2 cellular contexts compared by ENCODE assay signal in the genomic region with DNA sequence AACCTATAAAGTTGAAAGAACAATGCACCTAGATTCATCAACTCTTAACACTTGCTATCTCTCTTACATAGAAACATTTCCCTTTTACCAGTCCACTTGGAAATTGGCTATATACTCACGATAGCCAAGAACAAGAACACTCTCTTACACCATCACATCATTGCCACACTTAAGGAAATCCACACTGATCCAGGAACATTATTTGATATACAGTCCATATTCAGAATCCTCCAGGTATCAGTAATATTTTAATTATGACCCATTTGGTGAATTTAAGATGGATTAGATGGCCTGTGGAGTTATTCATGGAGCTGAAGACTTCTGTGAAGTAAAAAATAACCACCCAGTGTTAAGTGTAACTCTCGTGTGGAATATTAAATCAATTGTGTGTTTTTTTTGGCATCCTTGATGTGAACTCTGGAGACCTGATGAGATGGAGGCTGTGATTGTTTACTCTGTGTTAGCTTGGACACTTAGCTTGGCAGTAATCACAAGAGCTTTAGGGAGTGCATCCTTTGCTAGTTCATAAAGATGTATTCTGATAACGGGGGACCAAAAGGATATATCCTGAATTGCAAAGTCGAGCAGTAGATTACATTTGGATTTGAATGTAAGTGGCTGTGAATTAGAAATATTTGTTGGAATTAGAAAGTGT.
TF ChIP-seq lines count a peak whose summit lies in the region.

No MANE protein-coding gene starts in this region.

TF ChIP-seq in HEK293, 187 proteins besides CTCF, POLR2A, EP300 and RAD21 (continued from another document):
- TF ChIP-seq, protein P1, sequence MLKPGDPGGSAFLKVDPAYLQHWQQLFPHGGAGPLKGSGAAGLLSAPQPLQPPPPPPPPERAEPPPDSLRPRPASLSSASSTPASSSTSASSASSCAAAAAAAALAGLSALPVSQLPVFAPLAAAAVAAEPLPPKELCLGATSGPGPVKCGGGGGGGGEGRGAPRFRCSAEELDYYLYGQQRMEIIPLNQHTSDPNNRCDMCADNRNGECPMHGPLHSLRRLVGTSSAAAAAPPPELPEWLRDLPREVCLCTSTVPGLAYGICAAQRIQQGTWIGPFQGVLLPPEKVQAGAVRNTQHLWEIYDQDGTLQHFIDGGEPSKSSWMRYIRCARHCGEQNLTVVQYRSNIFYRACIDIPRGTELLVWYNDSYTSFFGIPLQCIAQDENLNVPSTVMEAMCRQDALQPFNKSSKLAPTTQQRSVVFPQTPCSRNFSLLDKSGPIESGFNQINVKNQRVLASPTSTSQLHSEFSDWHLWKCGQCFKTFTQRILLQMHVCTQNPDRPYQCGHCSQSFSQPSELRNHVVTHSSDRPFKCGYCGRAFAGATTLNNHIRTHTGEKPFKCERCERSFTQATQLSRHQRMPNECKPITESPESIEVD (tag by site-specific recombination; IDR thresholded peaks at IDR 0.05): peak; percentile 25; the same call in 1 of the 2 replicates

TF ChIP-seq in GM23338, 12 proteins besides CTCF, POLR2A, EP300 and RAD21 (continued from another document):
- TF ChIP-seq, protein P2, sequence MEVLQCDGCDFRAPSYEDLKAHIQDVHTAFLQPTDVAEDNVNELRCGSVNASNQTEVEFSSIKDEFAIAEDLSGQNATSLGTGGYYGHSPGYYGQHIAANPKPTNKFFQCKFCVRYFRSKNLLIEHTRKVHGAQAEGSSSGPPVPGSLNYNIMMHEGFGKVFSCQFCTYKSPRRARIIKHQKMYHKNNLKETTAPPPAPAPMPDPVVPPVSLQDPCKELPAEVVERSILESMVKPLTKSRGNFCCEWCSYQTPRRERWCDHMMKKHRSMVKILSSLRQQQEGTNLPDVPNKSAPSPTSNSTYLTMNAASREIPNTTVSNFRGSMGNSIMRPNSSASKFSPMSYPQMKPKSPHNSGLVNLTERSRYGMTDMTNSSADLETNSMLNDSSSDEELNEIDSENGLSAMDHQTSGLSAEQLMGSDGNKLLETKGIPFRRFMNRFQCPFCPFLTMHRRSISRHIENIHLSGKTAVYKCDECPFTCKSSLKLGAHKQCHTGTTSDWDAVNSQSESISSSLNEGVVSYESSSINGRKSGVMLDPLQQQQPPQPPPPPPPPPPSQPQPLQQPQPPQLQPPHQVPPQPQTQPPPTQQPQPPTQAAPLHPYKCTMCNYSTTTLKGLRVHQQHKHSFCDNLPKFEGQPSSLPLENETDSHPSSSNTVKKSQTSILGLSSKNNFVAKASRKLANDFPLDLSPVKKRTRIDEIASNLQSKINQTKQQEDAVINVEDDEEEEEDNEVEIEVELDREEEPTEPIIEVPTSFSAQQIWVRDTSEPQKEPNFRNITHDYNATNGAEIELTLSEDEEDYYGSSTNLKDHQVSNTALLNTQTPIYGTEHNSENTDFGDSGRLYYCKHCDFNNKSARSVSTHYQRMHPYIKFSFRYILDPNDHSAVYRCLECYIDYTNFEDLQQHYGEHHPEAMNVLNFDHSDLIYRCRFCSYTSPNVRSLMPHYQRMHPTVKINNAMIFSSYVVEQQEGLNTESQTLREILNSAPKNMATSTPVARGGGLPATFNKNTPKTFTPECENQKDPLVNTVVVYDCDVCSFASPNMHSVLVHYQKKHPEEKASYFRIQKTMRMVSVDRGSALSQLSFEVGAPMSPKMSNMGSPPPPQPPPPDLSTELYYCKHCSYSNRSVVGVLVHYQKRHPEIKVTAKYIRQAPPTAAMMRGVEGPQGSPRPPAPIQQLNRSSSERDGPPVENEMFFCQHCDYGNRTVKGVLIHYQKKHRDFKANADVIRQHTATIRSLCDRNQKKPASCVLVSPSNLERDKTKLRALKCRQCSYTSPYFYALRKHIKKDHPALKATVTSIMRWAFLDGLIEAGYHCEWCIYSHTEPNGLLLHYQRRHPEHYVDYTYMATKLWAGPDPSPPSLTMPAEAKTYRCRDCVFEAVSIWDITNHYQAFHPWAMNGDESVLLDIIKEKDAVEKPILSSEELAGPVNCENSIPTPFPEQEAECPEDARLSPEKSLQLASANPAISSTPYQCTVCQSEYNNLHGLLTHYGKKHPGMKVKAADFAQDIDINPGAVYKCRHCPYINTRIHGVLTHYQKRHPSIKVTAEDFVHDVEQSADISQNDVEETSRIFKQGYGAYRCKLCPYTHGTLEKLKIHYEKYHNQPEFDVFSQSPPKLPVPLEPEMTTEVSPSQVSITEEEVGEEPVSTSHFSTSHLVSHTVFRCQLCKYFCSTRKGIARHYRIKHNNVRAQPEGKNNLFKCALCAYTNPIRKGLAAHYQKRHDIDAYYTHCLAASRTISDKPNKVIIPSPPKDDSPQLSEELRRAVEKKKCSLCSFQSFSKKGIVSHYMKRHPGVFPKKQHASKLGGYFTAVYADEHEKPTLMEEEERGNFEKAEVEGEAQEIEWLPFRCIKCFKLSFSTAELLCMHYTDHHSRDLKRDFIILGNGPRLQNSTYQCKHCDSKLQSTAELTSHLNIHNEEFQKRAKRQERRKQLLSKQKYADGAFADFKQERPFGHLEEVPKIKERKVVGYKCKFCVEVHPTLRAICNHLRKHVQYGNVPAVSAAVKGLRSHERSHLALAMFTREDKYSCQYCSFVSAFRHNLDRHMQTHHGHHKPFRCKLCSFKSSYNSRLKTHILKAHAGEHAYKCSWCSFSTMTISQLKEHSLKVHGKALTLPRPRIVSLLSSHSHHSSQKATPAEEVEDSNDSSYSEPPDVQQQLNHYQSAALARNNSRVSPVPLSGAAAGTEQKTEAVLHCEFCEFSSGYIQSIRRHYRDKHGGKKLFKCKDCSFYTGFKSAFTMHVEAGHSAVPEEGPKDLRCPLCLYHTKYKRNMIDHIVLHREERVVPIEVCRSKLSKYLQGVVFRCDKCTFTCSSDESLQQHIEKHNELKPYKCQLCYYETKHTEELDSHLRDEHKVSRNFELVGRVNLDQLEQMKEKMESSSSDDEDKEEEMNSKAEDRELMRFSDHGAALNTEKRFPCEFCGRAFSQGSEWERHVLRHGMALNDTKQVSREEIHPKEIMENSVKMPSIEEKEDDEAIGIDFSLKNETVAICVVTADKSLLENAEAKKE (CRISPR knock-in tag; IDR thresholded peaks at IDR 0.05): no peak
- TF ChIP-seq EZH2phosphoT487 (IDR thresholded peaks at IDR 0.05; ENCODE audit: unreplicated experiment) (no peak), POLR2AphosphoS5 (IDR thresholded peaks at IDR 0.05; ENCODE audit: low read depth) (no peak), ZNF331 (CRISPR knock-in tag; IDR thresholded peaks at IDR 0.05; ENCODE audit: low read depth) (no peak), CREB1 (CRISPR knock-in tag; IDR thresholded peaks at IDR 0.05; ENCODE audit: low read depth) (no peak), EZH2 (IDR thresholded peaks at IDR 0.05; ENCODE audit: low read depth, unreplicated experiment) (no peak), ZNF114 (CRISPR knock-in tag; IDR thresholded peaks at IDR 0.05) (no peak)
- TF ChIP-seq, protein P3, sequence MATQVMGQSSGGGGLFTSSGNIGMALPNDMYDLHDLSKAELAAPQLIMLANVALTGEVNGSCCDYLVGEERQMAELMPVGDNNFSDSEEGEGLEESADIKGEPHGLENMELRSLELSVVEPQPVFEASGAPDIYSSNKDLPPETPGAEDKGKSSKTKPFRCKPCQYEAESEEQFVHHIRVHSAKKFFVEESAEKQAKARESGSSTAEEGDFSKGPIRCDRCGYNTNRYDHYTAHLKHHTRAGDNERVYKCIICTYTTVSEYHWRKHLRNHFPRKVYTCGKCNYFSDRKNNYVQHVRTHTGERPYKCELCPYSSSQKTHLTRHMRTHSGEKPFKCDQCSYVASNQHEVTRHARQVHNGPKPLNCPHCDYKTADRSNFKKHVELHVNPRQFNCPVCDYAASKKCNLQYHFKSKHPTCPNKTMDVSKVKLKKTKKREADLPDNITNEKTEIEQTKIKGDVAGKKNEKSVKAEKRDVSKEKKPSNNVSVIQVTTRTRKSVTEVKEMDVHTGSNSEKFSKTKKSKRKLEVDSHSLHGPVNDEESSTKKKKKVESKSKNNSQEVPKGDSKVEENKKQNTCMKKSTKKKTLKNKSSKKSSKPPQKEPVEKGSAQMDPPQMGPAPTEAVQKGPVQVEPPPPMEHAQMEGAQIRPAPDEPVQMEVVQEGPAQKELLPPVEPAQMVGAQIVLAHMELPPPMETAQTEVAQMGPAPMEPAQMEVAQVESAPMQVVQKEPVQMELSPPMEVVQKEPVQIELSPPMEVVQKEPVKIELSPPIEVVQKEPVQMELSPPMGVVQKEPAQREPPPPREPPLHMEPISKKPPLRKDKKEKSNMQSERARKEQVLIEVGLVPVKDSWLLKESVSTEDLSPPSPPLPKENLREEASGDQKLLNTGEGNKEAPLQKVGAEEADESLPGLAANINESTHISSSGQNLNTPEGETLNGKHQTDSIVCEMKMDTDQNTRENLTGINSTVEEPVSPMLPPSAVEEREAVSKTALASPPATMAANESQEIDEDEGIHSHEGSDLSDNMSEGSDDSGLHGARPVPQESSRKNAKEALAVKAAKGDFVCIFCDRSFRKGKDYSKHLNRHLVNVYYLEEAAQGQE (IDR thresholded peaks at IDR 0.05; ENCODE audit: unreplicated experiment): no peak
- TF ChIP-seq, protein P4, sequence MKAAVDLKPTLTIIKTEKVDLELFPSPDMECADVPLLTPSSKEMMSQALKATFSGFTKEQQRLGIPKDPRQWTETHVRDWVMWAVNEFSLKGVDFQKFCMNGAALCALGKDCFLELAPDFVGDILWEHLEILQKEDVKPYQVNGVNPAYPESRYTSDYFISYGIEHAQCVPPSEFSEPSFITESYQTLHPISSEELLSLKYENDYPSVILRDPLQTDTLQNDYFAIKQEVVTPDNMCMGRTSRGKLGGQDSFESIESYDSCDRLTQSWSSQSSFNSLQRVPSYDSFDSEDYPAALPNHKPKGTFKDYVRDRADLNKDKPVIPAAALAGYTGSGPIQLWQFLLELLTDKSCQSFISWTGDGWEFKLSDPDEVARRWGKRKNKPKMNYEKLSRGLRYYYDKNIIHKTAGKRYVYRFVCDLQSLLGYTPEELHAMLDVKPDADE (IDR thresholded peaks at IDR 0.05): no peak
